Comparison of ENCODE assay signal across 28 cellular contexts in the genomic region with DNA sequence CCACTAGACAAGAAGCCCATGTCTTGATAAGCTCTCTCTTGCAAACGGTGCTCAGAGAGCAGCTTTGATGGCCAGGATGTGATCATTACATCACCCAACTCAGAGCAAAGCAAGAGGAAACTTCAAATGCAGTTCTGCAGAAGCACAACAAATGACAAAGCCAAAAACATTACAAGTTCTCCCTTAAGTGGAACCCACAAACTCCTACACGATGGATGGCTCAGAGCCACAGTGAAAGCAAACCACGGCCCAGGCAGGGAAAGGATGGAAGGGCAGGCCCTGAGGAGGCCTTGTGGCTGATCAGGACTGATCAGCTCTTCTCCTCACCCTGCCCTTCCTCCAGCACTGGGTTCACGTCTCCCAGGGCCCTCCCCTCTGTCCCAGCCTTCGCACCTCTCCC.
DNase-seq lines count a peak whose midpoint lies in the region; ATAC-seq lines count a peak whose summit lies in the region.
"Had no signal": no experiment of that assay in that cellular context is flagged by ENCODE, and none has a peak within 500 bp of the region (broad histone marks: within the 10 kb centered on the region; RNA-seq: fewer than 3 reads in every experiment).

No MANE protein-coding gene starts in this region.

- H3K27ac ChIP-seq in CD8-positive, alpha-beta memory T cell (ENCODE audit: low read depth, low read length), result no peak overlapping the region
- H3K27ac ChIP-seq: A549, ovary, Peyer's patch, stomach, thyroid gland had no signal

- H3K4me3 Mint-ChIP-seq in activated T-helper 1 cell treated with anti-CD3 and anti-CD28 coated beads, Interleukin-12 subunit alpha, Interleukin-12 subunit beta, Interleukin-2, Interleukin-4 antibody, amounts not matched to agents 30 ng/mL and 10 ng/mL and 1 ng/mL, durations not matched to agents 14 hours and 24 hours and 36 hours, result no peak overlapping the region
- H3K4me3 Mint-ChIP-seq in stimulated activated effector memory CD8-positive, alpha-beta T cell treated with anti-CD3 and anti-CD28 coated beads, Interleukin-12 subunit alpha, Interleukin-12 subunit beta, amount 100 ng/mL, for 72 hours, result no peak overlapping the region
- H3K4me3 Mint-ChIP-seq in CD8-positive, alpha-beta memory T cell, result no peak overlapping the region
- H3K4me3 Mint-ChIP-seq: activated B cell treated with CpG ODN at 0.5 μM for 24 hours; CD8-positive, alpha-beta T cell; central memory CD8-positive, alpha-beta T cell; effector memory CD8-positive, alpha-beta T cell; nephron had no signal

- CTCF ChIA-PET in CD8-positive, alpha-beta memory T cell (lab: Charles Lee), result no interaction called here

- H3K27me3 Mint-ChIP-seq in activated T-helper 1 cell treated with anti-CD3 and anti-CD28 coated beads, Interleukin-12 subunit alpha, Interleukin-12 subunit beta, Interleukin-2, Interleukin-4 antibody, amounts not matched to agents 30 ng/mL and 10 ng/mL and 1 ng/mL, durations not matched to agents 14 hours and 24 hours and 36 hours (ENCODE audit: insufficient read depth), result no peaks in the 10 kb centered on the region
- H3K27me3 Mint-ChIP-seq in CD8-positive, alpha-beta memory T cell, result peaks cover 3 to 19% of the 10 kb centered on the region in 2 donors
- H3K27me3 Mint-ChIP-seq: activated B cell treated with CpG ODN at 0.5 μM for 24 hours; central memory CD8-positive, alpha-beta T cell had no signal

- no peaks in the 10 kb centered on the region for H3K36me3 Mint-ChIP-seq in activated T-helper 1 cell treated with anti-CD3 and anti-CD28 coated beads, Interleukin-12 subunit alpha, Interleukin-12 subunit beta, Interleukin-2, Interleukin-4 antibody, amounts not matched to agents 30 ng/mL and 10 ng/mL and 1 ng/mL, durations not matched to agents 14 hours and 24 hours and 36 hours (ENCODE audit: low read depth)
- H3K36me3 Mint-ChIP-seq in stimulated activated effector memory CD8-positive, alpha-beta T cell treated with anti-CD3 and anti-CD28 coated beads, Interleukin-12 subunit alpha, Interleukin-12 subunit beta, amount 100 ng/mL, for 72 hours, result no peaks in the 10 kb centered on the region
- H3K36me3 Mint-ChIP-seq in CD8-positive, alpha-beta memory T cell, result no peaks in the 10 kb centered on the region
- H3K36me3 Mint-ChIP-seq: CD8-positive, alpha-beta T cell had no signal

- H3K27me3 ChIP-seq in CD8-positive, alpha-beta memory T cell (ENCODE audit: insufficient read depth, low read length, poor library complexity, severe bottlenecking), result no peaks in the 10 kb centered on the region
- H3K27me3 ChIP-seq: ovary, Peyer's patch, stomach, thyroid gland had no signal

- peak overlapping the region; percentile 1 for H3K27ac Mint-ChIP-seq in activated T-helper 1 cell treated with anti-CD3 and anti-CD28 coated beads, Interleukin-12 subunit alpha, Interleukin-12 subunit beta, Interleukin-2, Interleukin-4 antibody, amounts not matched to agents 30 ng/mL and 10 ng/mL and 1 ng/mL, durations not matched to agents 14 hours and 24 hours and 36 hours
- no peak overlapping the region for H3K27ac Mint-ChIP-seq in stimulated activated effector memory CD8-positive, alpha-beta T cell treated with anti-CD3 and anti-CD28 coated beads, Interleukin-12 subunit alpha, Interleukin-12 subunit beta, amount 100 ng/mL, for 72 hours
- no peak overlapping the region for H3K27ac Mint-ChIP-seq in CD8-positive, alpha-beta memory T cell
- H3K27ac Mint-ChIP-seq: activated B cell treated with CpG ODN at 0.5 μM for 24 hours; CD8-positive, alpha-beta T cell; effector memory CD8-positive, alpha-beta T cell; nephron had no signal

- peak; percentile 55 for ATAC-seq in stimulated activated effector memory CD8-positive, alpha-beta T cell treated with anti-CD3 and anti-CD28 coated beads, Interleukin-12 subunit alpha, Interleukin-12 subunit beta, amount 100 ng/mL, for 72 hours
- ATAC-seq in GM19397 (IDR thresholded peaks at IDR 0.05; ENCODE audit: unreplicated experiment), result no peak
- ATAC-seq: CD8-positive, alpha-beta T cell; effector memory CD8-positive, alpha-beta T cell had no signal

- H3K36me3 ChIP-seq in CD8-positive, alpha-beta memory T cell (ENCODE audit: insufficient read depth, low read length), result no peaks in the 10 kb centered on the region
- H3K36me3 ChIP-seq: ovary, Peyer's patch, stomach, thyroid gland had no signal

- peak; percentile 45 for DNase-seq in activated CD4-positive, alpha-beta T cell treated with anti-CD3 and anti-CD28 coated beads for 48 hours
- DNase-seq in activated CD4-positive, alpha-beta T cell treated with anti-CD3 and anti-CD28 coated beads for 1 hour, result no peak
- peak in 2 of 3 donors; percentile 5 to 16 for DNase-seq in stimulated activated CD4-positive, alpha-beta T cell treated with anti-CD3 and anti-CD28 coated beads, Interleukin-12 subunit alpha, Interleukin-12 subunit beta, amount 100 ng/mL, for 48 hours (ENCODE audit: low read depth in 2 of 3, low spot score in 1 of 3)
- DNase-seq in stimulated activated CD4-positive, alpha-beta T cell treated with anti-CD3 and anti-CD28 coated beads, Interleukin-4, amount 100 ng/mL, for 24 hours, result no peak
- DNase-seq in activated T-helper 1 cell treated with anti-CD3 and anti-CD28 coated beads, Interleukin-12 subunit alpha, Interleukin-12 subunit beta, Interleukin-2, Interleukin-4 antibody, amounts not matched to agents 30 ng/mL and 10 ng/mL and 1 ng/mL, durations not matched to agents 14 hours and 24 hours and 36 hours (ENCODE audit: low spot score), result no peak
- no peak for DNase-seq in stimulated activated effector memory CD8-positive, alpha-beta T cell treated with anti-CD3 and anti-CD28 coated beads, Interleukin-12 subunit alpha, Interleukin-12 subunit beta, amount 100 ng/mL, for 72 hours (ENCODE audit: low spot score in 2 of 2)
- no peak for DNase-seq in CD8-positive, alpha-beta memory T cell
- DNase-seq: activated B cell treated with CpG ODN at 0.5 μM for 24 hours; activated effector memory CD4-positive, alpha-beta T cell treated with Interleukin-2 at 50 U/mL for 16 hours; CD8-positive, alpha-beta T cell; effector memory CD8-positive, alpha-beta T cell; erythroblast; GOT3; mammary epithelial cell; MV-4-11; NCI-H1436; NCI-H2081; NCI-H446; NCI-H774; ovary; Peyer's patch; SHP77 treated with DMSO at 0.1 percent for 48 hours; stomach; thyroid gland had no signal

- H3K4me1 ChIP-seq in CD8-positive, alpha-beta memory T cell (ENCODE audit: insufficient read depth, low read length), result no peaks in the 10 kb centered on the region
- H3K4me1 ChIP-seq: A549, Peyer's patch, stomach, thyroid gland had no signal

- intact Hi-C loops in activated T-helper 1 cell treated with anti-CD3 and anti-CD28 coated beads, Interleukin-12 subunit alpha, Interleukin-12 subunit beta, Interleukin-2, Interleukin-4 antibody, amounts not matched to agents 30 ng/mL and 10 ng/mL and 1 ng/mL, durations not matched to agents 14 hours and 24 hours and 36 hours (cut with micrococcal nuclease), result no loop called here

- peaks cover 2% of the 10 kb centered on the region for H3K9me3 Mint-ChIP-seq in activated T-helper 1 cell treated with anti-CD3 and anti-CD28 coated beads, Interleukin-12 subunit alpha, Interleukin-12 subunit beta, Interleukin-2, Interleukin-4 antibody, amounts not matched to agents 30 ng/mL and 10 ng/mL and 1 ng/mL, durations not matched to agents 14 hours and 24 hours and 36 hours
- peaks cover 1% of the 10 kb centered on the region for H3K9me3 Mint-ChIP-seq in stimulated activated effector memory CD8-positive, alpha-beta T cell treated with anti-CD3 and anti-CD28 coated beads, Interleukin-12 subunit alpha, Interleukin-12 subunit beta, amount 100 ng/mL, for 72 hours
- peaks cover 0 to 5% (median 0%) of the 10 kb centered on the region in 5 donors for H3K9me3 Mint-ChIP-seq in CD8-positive, alpha-beta memory T cell
- H3K9me3 Mint-ChIP-seq: activated B cell treated with CpG ODN at 0.5 μM for 24 hours; central memory CD8-positive, alpha-beta T cell; effector memory CD8-positive, alpha-beta T cell; nephron had no signal

- no peaks in the 10 kb centered on the region for H3K9me3 ChIP-seq in CD8-positive, alpha-beta memory T cell (ENCODE audit: low read length)
- H3K9me3 ChIP-seq: A549, ovary, Peyer's patch, thyroid gland had no signal

- POLR2A ChIA-PET in CD8-positive, alpha-beta memory T cell (lab: Charles Lee), result no interaction called here

- peaks cover 9% of the 10 kb centered on the region for H3K4me1 Mint-ChIP-seq in activated T-helper 1 cell treated with anti-CD3 and anti-CD28 coated beads, Interleukin-12 subunit alpha, Interleukin-12 subunit beta, Interleukin-2, Interleukin-4 antibody, amounts not matched to agents 30 ng/mL and 10 ng/mL and 1 ng/mL, durations not matched to agents 14 hours and 24 hours and 36 hours (ENCODE audit: low read depth)
- no peaks in the 10 kb centered on the region for H3K4me1 Mint-ChIP-seq in stimulated activated effector memory CD8-positive, alpha-beta T cell treated with anti-CD3 and anti-CD28 coated beads, Interleukin-12 subunit alpha, Interleukin-12 subunit beta, amount 100 ng/mL, for 72 hours
- no peaks in the 10 kb centered on the region for H3K4me1 Mint-ChIP-seq in CD8-positive, alpha-beta memory T cell
- H3K4me1 Mint-ChIP-seq: activated B cell treated with CpG ODN at 0.5 μM for 24 hours; central memory CD8-positive, alpha-beta T cell; nephron had no signal

- no peak overlapping the region for H3K4me3 ChIP-seq in CD8-positive, alpha-beta memory T cell (ENCODE audit: low read length)
- H3K4me3 ChIP-seq: A549, ovary, Peyer's patch, stomach, thyroid gland had no signal

Comparison
In these comparisons a context has a peak if more than half of its experiments do, and no peak if none do; other contexts are left out.
1. DNase-seq: peak in activated CD4-positive, alpha-beta T cell treated with anti-CD3 and anti-CD28 coated beads for 48 hours (single experiment) and stimulated activated CD4-positive, alpha-beta T cell treated with anti-CD3 and anti-CD28 coated beads, Interleukin-12 subunit alpha, Interleukin-12 subunit beta, amount 100 ng/mL, for 48 hours (2 of 3); none in activated CD4-positive, alpha-beta T cell treated with anti-CD3 and anti-CD28 coated beads for 1 hour (single experiment), stimulated activated CD4-positive, alpha-beta T cell treated with anti-CD3 and anti-CD28 coated beads, Interleukin-4, amount 100 ng/mL, for 24 hours (single experiment), activated T-helper 1 cell treated with anti-CD3 and anti-CD28 coated beads, Interleukin-12 subunit alpha, Interleukin-12 subunit beta, Interleukin-2, Interleukin-4 antibody, amounts not matched to agents 30 ng/mL and 10 ng/mL and 1 ng/mL, durations not matched to agents 14 hours and 24 hours and 36 hours (single experiment), stimulated activated effector memory CD8-positive, alpha-beta T cell treated with anti-CD3 and anti-CD28 coated beads, Interleukin-12 subunit alpha, Interleukin-12 subunit beta, amount 100 ng/mL, for 72 hours (0 of 2) and CD8-positive, alpha-beta memory T cell (0 of 5).